In genomic region chr3:14480207-14481017, GRCh38 we compare ENCODE assay signal across 12 cellular contexts. TPM values are rescaled to one million over a fixed set of nuclear protein-coding genes. Genes with fewer than 3 reads are reported as not detected.
DNase-seq lines count a peak whose midpoint lies in the region; ATAC-seq, FAIRE-seq and TF ChIP-seq lines count a peak whose summit lies in the region.
"Had no signal": no experiment of that assay in that cellular context is flagged by ENCODE, and none has a peak within 500 bp of the region (broad histone marks: within the 10 kb centered on the region; RNA-seq: fewer than 3 reads in every experiment).

No MANE protein-coding gene starts in this region.

- H3K36me3 Mint-ChIP-seq in chondrocyte (ENCODE audit: low read depth), result peaks cover 35% of the 10 kb centered on the region

- H3K9me3 ChIP-seq in right cardiac atrium (ENCODE audit: control insufficient read depth, low read length), result no peaks in the 10 kb centered on the region
- no peaks in the 10 kb centered on the region for H3K9me3 ChIP-seq in small intestine (ENCODE audit: control insufficient read depth, low read depth)

- peak; percentile 70 to 83 for ATAC-seq in right cardiac atrium
- no peak for ATAC-seq in GM19324 (IDR thresholded peaks at IDR 0.05; ENCODE audit: low FRiP score, unreplicated experiment)
- no peak for ATAC-seq in HG03342 (IDR thresholded peaks at IDR 0.05; ENCODE audit: unreplicated experiment)
- no peak for ATAC-seq in GM19467 (IDR thresholded peaks at IDR 0.05; ENCODE audit: unreplicated experiment)
- ATAC-seq: T-cell had no signal

- no peaks in the 10 kb centered on the region for H3K9me3 Mint-ChIP-seq in chondrocyte (ENCODE audit: low read depth)
- H3K9me3 Mint-ChIP-seq: CD4-positive, alpha-beta T cell; T-cell had no signal

- FAIRE-seq in RCC 7860 (lab: Jason Lieb, UNC) (no peak), small intestine (lab: Jason Lieb, UNC) (no peak)

- no peak overlapping the region for H3K4me3 Mint-ChIP-seq in chondrocyte (ENCODE audit: unreplicated experiment)
- H3K4me3 Mint-ChIP-seq: CD4-positive, alpha-beta T cell; mesothelial cell of epicardium; T-cell had no signal

- H3K27ac ChIP-seq in right cardiac atrium (ENCODE audit: low read length) (no peak overlapping the region), small intestine (ENCODE audit: low read depth in 1 of 2, low read length in 1 of 2) (no peak overlapping the region)

- peaks cover 6% of the 10 kb centered on the region for H3K4me1 ChIP-seq in right cardiac atrium (ENCODE audit: control insufficient read depth, insufficient read depth, low read length)
- no peaks in the 10 kb centered on the region for H3K4me1 ChIP-seq in small intestine (ENCODE audit: control insufficient read depth in 2 of 2, insufficient read depth in 1 of 2, low read depth in 1 of 2, low read length in 1 of 2)

- H3K27ac Mint-ChIP-seq in chondrocyte (ENCODE audit: unreplicated experiment), result no peak overlapping the region
- H3K27ac Mint-ChIP-seq: CD4-positive, alpha-beta T cell; mesothelial cell of epicardium had no signal

- 56% methylated on average over 8 of the region's 8 CpGs for WGBS in right cardiac atrium
- 83 to 87% (median 84%) methylated on average over 8 of the region's 8 CpGs for WGBS in small intestine, 3 donors

- no peaks in the 10 kb centered on the region for H3K27me3 Mint-ChIP-seq in chondrocyte (ENCODE audit: low read depth)
- H3K27me3 Mint-ChIP-seq: CD4-positive, alpha-beta T cell; T-cell had no signal

- H3K4me3 ChIP-seq in right cardiac atrium (ENCODE audit: low read length), result no peak overlapping the region
- H3K4me3 ChIP-seq in small intestine (ENCODE audit: low read depth in 1 of 2, low read length in 2 of 2), result no peak overlapping the region

- DNase-seq in RCC 7860 (ENCODE audit: low spot score) (peak; percentile 41), chondrocyte (ENCODE audit: low spot score) (peak; percentile 64), right cardiac atrium (peak in 2 of 3 donors; percentile 70 to 84), small intestine (peak; percentile 15)
- DNase-seq: activated CD4-positive, alpha-beta T cell treated with anti-CD3 and anti-CD28 coated beads, Interleukin-2, amount 50 U/mL, for 4 hours; CD4-positive, alpha-beta T cell; glutamatergic neuron; T-cell had no signal

- peaks cover 5 to 39% of the 10 kb centered on the region in 2 donors for H3K36me3 ChIP-seq in small intestine (ENCODE audit: control insufficient read depth in 2 of 2, insufficient read depth in 2 of 2, low read length in 2 of 2)

- no peak for TF ChIP-seq CTCF in chondrocyte (IDR thresholded peaks at IDR 0.05)

- intact Hi-C loops in right cardiac atrium (cut with DNase I), result no loop called here

- H3K4me1 Mint-ChIP-seq in chondrocyte (ENCODE audit: low read depth), result no peaks in the 10 kb centered on the region
- H3K4me1 Mint-ChIP-seq: mesothelial cell of epicardium, T-cell had no signal

- H3K27me3 ChIP-seq in right cardiac atrium (ENCODE audit: control insufficient read depth, insufficient read depth), result no peaks in the 10 kb centered on the region
- H3K27me3 ChIP-seq in small intestine (ENCODE audit: control insufficient read depth in 2 of 2, insufficient read depth in 2 of 2, low read length in 2 of 2), result no peaks in the 10 kb centered on the region

RNA-seq across cellular contexts. Expression of gene GRIP2, which starts 59.7 kb away (rescaled TPM):
- total RNA-seq in chondrocyte (0.20 to 0.63 TPM in 2 of 3 replicates, not detected in the other), right cardiac atrium (10 to 100 TPM in 3 of 4 donors, 1 to 10 TPM in 1; 8.7 to 14.5 (median 13.0) TPM)
- polyA plus RNA-seq in right cardiac atrium (9.9 TPM), small intestine (1 to 10 TPM in 1 of 3 donors, under 1 TPM in 1, not detected in 1; 0.27 to 1.4 TPM)
- total RNA-seq: CD4-positive, alpha-beta T cell had no signal

Comparison
In these comparisons a context has a peak if more than half of its experiments do, and no peak if none do; other contexts are left out.
1. DNase-seq: peak in every context shown above with its lines; median percentile 77 in right cardiac atrium; 64 in chondrocyte; 41 in RCC 7860; 15 in small intestine.
2. ATAC-seq: peak in right cardiac atrium (2 of 2); none in GM19324 (single experiment), HG03342 (single experiment) and GM19467 (single experiment).